ENCODE assay signal across 9 cellular contexts in genomic region chr12:122984612-122985358, GRCh38. TPM values are rescaled to one million over a fixed set of nuclear protein-coding genes. Genes with fewer than 3 reads are reported as not detected.
DNase-seq lines count a peak whose midpoint lies in the region; ATAC-seq and TF ChIP-seq lines count a peak whose summit lies in the region.
"Had no signal": no experiment of that assay in that cellular context is flagged by ENCODE, and none has a peak within 500 bp of the region (broad histone marks: within the 10 kb centered on the region; RNA-seq: fewer than 3 reads in every experiment).

No MANE protein-coding gene starts in this region.

- peaks cover 3% of the 10 kb centered on the region for H3K36me3 Mint-ChIP-seq in activated naive CD4-positive, alpha-beta T cell treated with anti-CD3 and anti-CD28 coated beads, Interleukin-2, amount 50 U/mL, for 24 hours
- peaks cover 3% of the 10 kb centered on the region for H3K36me3 Mint-ChIP-seq in endodermal cell (ENCODE audit: low read depth)
- peaks cover 0 to 22% (median 7%) of the 10 kb centered on the region in 3 donors for H3K36me3 Mint-ChIP-seq in naive thymus-derived CD8-positive, alpha-beta T cell

- H3K27me3 ChIP-seq in endodermal cell (ENCODE audit: control insufficient read depth, insufficient read depth, low read length, poor library complexity, severe bottlenecking) (no peaks in the 10 kb centered on the region), upper lobe of right lung (no peaks in the 10 kb centered on the region)

- peaks cover 35% of the 10 kb centered on the region for H3K4me1 Mint-ChIP-seq in activated naive CD4-positive, alpha-beta T cell treated with anti-CD3 and anti-CD28 coated beads, Interleukin-2, amount 50 U/mL, for 24 hours
- peaks cover 12% of the 10 kb centered on the region for H3K4me1 Mint-ChIP-seq in endodermal cell
- H3K4me1 Mint-ChIP-seq in naive thymus-derived CD8-positive, alpha-beta T cell, result peaks cover 18 to 50% (median 47%) of the 10 kb centered on the region in 4 donors

- TF ChIP-seq CTCF in endodermal cell (conservative IDR thresholded peaks at IDR 0.05) (no peak), upper lobe of right lung (IDR thresholded peaks at IDR 0.05) (no peak)

- intact Hi-C loops in upper lobe of right lung (cut with DNase I), result no loop called here

- POLR2A ChIA-PET in naive thymus-derived CD8-positive, alpha-beta T cell (lab: Charles Lee), result interaction anchor here (0.7 to 3.6 kb wide), 5 partner anchors 9 to 248 kb away, joined by 3 to 17 read pairs (median 4); partner anchors contain the start of genes MPHOSPH9, MTRFR and OGFOD2

- H3K27me3 Mint-ChIP-seq in activated naive CD4-positive, alpha-beta T cell treated with anti-CD3 and anti-CD28 coated beads, Interleukin-2, amount 50 U/mL, for 24 hours, result no peaks in the 10 kb centered on the region
- H3K27me3 Mint-ChIP-seq in endodermal cell (ENCODE audit: insufficient read depth), result no peaks in the 10 kb centered on the region
- H3K27me3 Mint-ChIP-seq in naive thymus-derived CD8-positive, alpha-beta T cell, result no peaks in the 10 kb centered on the region

- 89 to 91% methylated on average over 33 to 34 of the region's 34 CpGs for WGBS in endodermal cell (ENCODE audit: insufficient coverage in 1 of 2, insufficient read length in 1 of 2), 2 experiments

- H3K9me3 Mint-ChIP-seq in activated naive CD4-positive, alpha-beta T cell treated with anti-CD3 and anti-CD28 coated beads, Interleukin-2, amount 50 U/mL, for 24 hours, result no peaks in the 10 kb centered on the region
- H3K9me3 Mint-ChIP-seq in endodermal cell, result no peaks in the 10 kb centered on the region
- no peaks in the 10 kb centered on the region for H3K9me3 Mint-ChIP-seq in naive thymus-derived CD8-positive, alpha-beta T cell

- no peak overlapping the region for H3K9ac ChIP-seq in endodermal cell (ENCODE audit: extremely low read depth, low read length, poor library complexity, severe bottlenecking)

- peak overlapping the region; percentile 30 for H3K27ac Mint-ChIP-seq in activated naive CD4-positive, alpha-beta T cell treated with anti-CD3 and anti-CD28 coated beads, Interleukin-2, amount 50 U/mL, for 24 hours
- peak overlapping the region; percentile 69 for H3K27ac Mint-ChIP-seq in endodermal cell
- peak overlapping the region; percentile 56 to 92 (median 82) for H3K27ac Mint-ChIP-seq in naive thymus-derived CD8-positive, alpha-beta T cell

- H3K9me3 ChIP-seq in endodermal cell (ENCODE audit: control insufficient read depth, low read length) (no peaks in the 10 kb centered on the region), upper lobe of right lung (no peaks in the 10 kb centered on the region)

- H3K4me3 ChIP-seq in endodermal cell (ENCODE audit: low read length) (no peak overlapping the region), upper lobe of right lung (no peak overlapping the region)

- H3K36me3 ChIP-seq in endodermal cell (ENCODE audit: control insufficient read depth, insufficient read depth, low read length) (peaks cover 13% of the 10 kb centered on the region), upper lobe of right lung (peaks cover 6% of the 10 kb centered on the region)

- no peak for ATAC-seq in naive thymus-derived CD8-positive, alpha-beta T cell
- ATAC-seq in upper lobe of right lung (peak; percentile 8), HG03108 (IDR thresholded peaks at IDR 0.05; ENCODE audit: unreplicated experiment) (no peak), HG02885 (IDR thresholded peaks at IDR 0.05; ENCODE audit: poor library complexity, unreplicated experiment) (no peak)

- H3K4me1 ChIP-seq in endodermal cell (ENCODE audit: control insufficient read depth, insufficient read depth, low read length), result peaks cover 4% of the 10 kb centered on the region
- H3K4me1 ChIP-seq in upper lobe of right lung, result peaks cover 43% of the 10 kb centered on the region

- no peak overlapping the region for H3K4me3 Mint-ChIP-seq in activated naive CD4-positive, alpha-beta T cell treated with anti-CD3 and anti-CD28 coated beads, Interleukin-2, amount 50 U/mL, for 24 hours
- no peak overlapping the region for H3K4me3 Mint-ChIP-seq in endodermal cell
- peak overlapping the region in 4 of 10 donors; percentile 1 to 54 (median 28) for H3K4me3 Mint-ChIP-seq in naive thymus-derived CD8-positive, alpha-beta T cell

- peak overlapping the region; percentile 73 for H3K27ac ChIP-seq in endodermal cell (ENCODE audit: low read depth, low read length)
- H3K27ac ChIP-seq in upper lobe of right lung, result peak overlapping the region; percentile 31

- no peak for DNase-seq in activated naive CD4-positive, alpha-beta T cell (lab: John Stamatoyannopoulos, UW)
- DNase-seq in endodermal cell (peak; percentile 57), upper lobe of right lung (no peak), NCI-H774 (lab: John Stamatoyannopoulos, UW) (no peak)
- DNase-seq in naive thymus-derived CD8-positive, alpha-beta T cell, result no peak
- DNase-seq: cerebellar nuclear complex had no signal

RNA-seq across cellular contexts. Expression of gene ARL6IP4, which starts 4.3 kb away (rescaled TPM):
- 100 to 1,000 TPM; 136 to 149 TPM for total RNA-seq in endodermal cell
- 145 TPM for polyA plus RNA-seq in endodermal cell (2013, experiment 1 of 2)
- polyA plus RNA-seq in endodermal cell (2013, experiment 2 of 2), result 144 TPM
- 100 to 1,000 TPM; 183 TPM for total RNA-seq in naive thymus-derived CD8-positive, alpha-beta T cell
- 100 to 1,000 TPM; 209 to 256 (median 222) TPM for polyA plus RNA-seq in naive thymus-derived CD8-positive, alpha-beta T cell
- 124 TPM for total RNA-seq in upper lobe of right lung

RNA-seq across cellular contexts. Expression of gene OGFOD2, which starts 9.7 kb away (rescaled TPM):
- 10 to 100 TPM; 17.5 to 19.9 TPM for total RNA-seq in endodermal cell
- 8.8 TPM for polyA plus RNA-seq in endodermal cell (2013, experiment 1 of 2)
- 9.8 TPM for polyA plus RNA-seq in endodermal cell (2013, experiment 2 of 2)
- 10 to 100 TPM; 35.1 TPM for total RNA-seq in naive thymus-derived CD8-positive, alpha-beta T cell
- 10 to 100 TPM in 2 of 3 donors, 1 to 10 TPM in 1; 7.7 to 15.9 (median 15.4) TPM for polyA plus RNA-seq in naive thymus-derived CD8-positive, alpha-beta T cell
- 13.7 TPM for total RNA-seq in upper lobe of right lung

RNA-seq across cellular contexts. Expression of gene ABCB9, which starts 18.5 kb away (rescaled TPM):
- 1 to 10 TPM; 5.4 to 6.0 TPM for total RNA-seq in endodermal cell
- polyA plus RNA-seq in endodermal cell (2013, experiment 1 of 2), result 4.1 TPM
- polyA plus RNA-seq in endodermal cell (2013, experiment 2 of 2), result 4.3 TPM
- 1 to 10 TPM; 6.2 to 7.0 TPM for total RNA-seq in naive thymus-derived CD8-positive, alpha-beta T cell
- 1 to 10 TPM in 1 of 3 donors, under 1 TPM in 2; 0.45 to 1.4 (median 0.80) TPM for polyA plus RNA-seq in naive thymus-derived CD8-positive, alpha-beta T cell
- total RNA-seq in upper lobe of right lung, result 5.2 TPM

Comparison
In these comparisons a context has a peak if more than half of its experiments do, and no peak if none do; other contexts are left out.
1. H3K27ac Mint-ChIP-seq: peak in every context shown above with its lines; median percentile 82 in naive thymus-derived CD8-positive, alpha-beta T cell; 69 in endodermal cell; 30 in activated naive CD4-positive, alpha-beta T cell treated with anti-CD3 and anti-CD28 coated beads, Interleukin-2, amount 50 U/mL, for 24 hours.